ENCODE assay signal across 12 cellular contexts in genomic region chr10:46325021-46325420, GRCh38. TPM values are rescaled to one million over a fixed set of nuclear protein-coding genes. Genes with fewer than 3 reads are reported as not detected.
DNase-seq lines count a peak whose midpoint lies in the region; ATAC-seq, FAIRE-seq and TF ChIP-seq lines count a peak whose summit lies in the region.
"Had no signal": no experiment of that assay in that cellular context is flagged by ENCODE, and none has a peak within 500 bp of the region (broad histone marks: within the 10 kb centered on the region; RNA-seq: fewer than 3 reads in every experiment).

No MANE protein-coding gene starts in this region.

- no peak overlapping the region for H3K27ac Mint-ChIP-seq in effector memory CD8-positive, alpha-beta T cell
- H3K27ac Mint-ChIP-seq: activated CD4-positive, alpha-beta memory T cell treated with anti-CD3 and anti-CD28 coated beads for 36 hours had no signal

- no peaks in the 10 kb centered on the region for H3K27me3 ChIP-seq in bronchial epithelial cell (ENCODE audit: control insufficient read depth, insufficient read depth, low read length)

- no peak for FAIRE-seq in bronchial epithelial cell (lab: Jason Lieb, UNC)

- H3K36me3 ChIP-seq in bronchial epithelial cell (ENCODE audit: control insufficient read depth, insufficient read depth, low read length), result no peaks in the 10 kb centered on the region

- peak; percentile 33 for TF ChIP-seq CTCF in bronchial epithelial cell (IDR thresholded peaks at IDR 0.05; ENCODE audit: insufficient read depth, low read length, severe bottlenecking)
- TF ChIP-seq CTCF in lower leg skin (IDR thresholded peaks at IDR 0.05), result no peak

- peaks cover 0 to 18% of the 10 kb centered on the region in 2 donors for H3K27me3 Mint-ChIP-seq in effector memory CD8-positive, alpha-beta T cell
- H3K27me3 Mint-ChIP-seq: activated CD4-positive, alpha-beta memory T cell treated with anti-CD3 and anti-CD28 coated beads for 36 hours had no signal

- ATAC-seq in effector memory CD8-positive, alpha-beta T cell (replicated peaks), result no peak
- ATAC-seq in GM21576 (IDR thresholded peaks at IDR 0.05; ENCODE audit: unreplicated experiment), result no peak

- no peak overlapping the region for H3K4me3 Mint-ChIP-seq in effector memory CD8-positive, alpha-beta T cell
- H3K4me3 Mint-ChIP-seq: activated CD4-positive, alpha-beta memory T cell treated with anti-CD3 and anti-CD28 coated beads for 36 hours had no signal

- peak; percentile 45 for DNase-seq in AG20443 (ENCODE audit: low spot score)
- DNase-seq in HPDE6-E6E7 (ENCODE audit: extremely low spot score), result peak; percentile 58
- peak; percentile 12 for DNase-seq in bronchial epithelial cell (ENCODE audit: low read depth)
- peak; percentile 38 for DNase-seq in medulla oblongata (ENCODE audit: extremely low spot score)
- no peak for DNase-seq in SKM-1 treated with dmso at 0.1 percent for 144 hours (lab: John Stamatoyannopoulos, UW; ENCODE audit: unreplicated experiment)
- no peak for DNase-seq in lower leg skin (ENCODE audit: low spot score in 2 of 2)
- DNase-seq in effector memory CD8-positive, alpha-beta T cell, result no peak
- DNase-seq: activated CD4-positive, alpha-beta memory T cell treated with anti-CD3 and anti-CD28 coated beads for 36 hours; DMS79; NCI-H1092 treated with DMSO at 0.1 percent for 48 hours had no signal

- H3K9me3 Mint-ChIP-seq in effector memory CD8-positive, alpha-beta T cell, result no peaks in the 10 kb centered on the region
- H3K9me3 Mint-ChIP-seq: activated CD4-positive, alpha-beta memory T cell treated with anti-CD3 and anti-CD28 coated beads for 36 hours had no signal

- H3K36me3 Mint-ChIP-seq in effector memory CD8-positive, alpha-beta T cell (ENCODE audit: insufficient read depth), result peaks cover 1% of the 10 kb centered on the region
- H3K36me3 Mint-ChIP-seq: activated CD4-positive, alpha-beta memory T cell treated with anti-CD3 and anti-CD28 coated beads for 36 hours had no signal

- no peak for TF ChIP-seq POLR2A in lower leg skin (IDR thresholded peaks at IDR 0.05)

- no peaks in the 10 kb centered on the region for H3K4me1 Mint-ChIP-seq in effector memory CD8-positive, alpha-beta T cell (ENCODE audit: low read depth in 2 of 2)

- WGBS in lower leg skin, 2 donors, result 86 to 91% methylated on average over 1 of the region's 1 CpG

- H3K4me3 ChIP-seq in bronchial epithelial cell (ENCODE audit: low read depth, low read length) (no peak overlapping the region), lower leg skin (ENCODE audit: low read depth, poor library complexity, severe bottlenecking) (no peak overlapping the region)

- intact Hi-C loops in lower leg skin (cut with DNase I; ENCODE audit: low total_unique reads), result no loop called here

RNA-seq across cellular contexts. Expression of gene ANTXRL, which starts 38.2 kb away (rescaled TPM):
- total RNA-seq in bronchial epithelial cell (not detected in 2 replicates), lower leg skin (not detected)
- total RNA-seq: activated CD4-positive, alpha-beta memory T cell treated with anti-CD3 and anti-CD28 coated beads for 36 hours; RPMI7951 had no signal

RNA-seq across cellular contexts. Expression of gene ANXA8L1, which starts 50.6 kb away (rescaled TPM):
- total RNA-seq in bronchial epithelial cell (60.6 and 153 TPM in 2 replicates), lower leg skin (100 to 1,000 TPM; 232 to 368 (median 307) TPM)
- total RNA-seq: activated CD4-positive, alpha-beta memory T cell treated with anti-CD3 and anti-CD28 coated beads for 36 hours had no signal

Comparison
In these comparisons a context has a peak if more than half of its experiments do, and no peak if none do; other contexts are left out.
1. DNase-seq: peak in AG20443 (single experiment), HPDE6-E6E7 (single experiment), bronchial epithelial cell (single experiment) and medulla oblongata (single experiment); none in SKM-1 treated with dmso at 0.1 percent for 144 hours (single experiment), lower leg skin (0 of 2) and effector memory CD8-positive, alpha-beta T cell (0 of 3).